Comparison of ENCODE assay signal across 17 cellular contexts in genomic region chr11:132620423-132620822, GRCh38.
"Had no signal": no experiment of that assay in that cellular context is flagged by ENCODE, and none has a peak within 500 bp of the region (broad histone marks: within the 10 kb centered on the region; RNA-seq: fewer than 3 reads in every experiment).

No MANE protein-coding gene starts in this region.

- H3K4me1 ChIP-seq: tibial nerve, vagina had no signal

- H3K27ac ChIP-seq: dorsolateral prefrontal cortex, neutrophil, tibial nerve, vagina had no signal

- ATAC-seq: activated CD4-positive, CD25-positive, alpha-beta regulatory T cell treated with anti-CD3 and anti-CD28 coated beads, Interleukin-2, amount 50 U/mL, for 24 hours; activated naive CD4-positive, alpha-beta T cell treated with anti-CD3 and anti-CD28 coated beads, Interleukin-2, amount 50 U/mL, for 72 hours; esophagus mucosa; left lobe of liver; naive thymus-derived CD4-positive, alpha-beta T cell; right cardiac atrium; stimulated activated effector memory CD8-positive, alpha-beta T cell treated with anti-CD3 and anti-CD28 coated beads, Interleukin-12 subunit alpha, Interleukin-12 subunit beta, amount 100 ng/mL, for 72 hours had no signal

- H3K9me3 ChIP-seq: neutrophil, tibial nerve, vagina had no signal

- H3K36me3 ChIP-seq: neutrophil, tibial nerve, vagina had no signal

- H3K4me3 ChIP-seq: dorsolateral prefrontal cortex, tibial nerve, vagina had no signal

- DNase-seq: activated CD4-positive, alpha-beta T cell treated with anti-CD3 and anti-CD28 coated beads, Interleukin-2, amount 50 U/mL, for 4 hours; activated T-cell treated with anti-CD3 and anti-CD28 coated beads, Interleukin-2, amount 50 U/mL, for 1 hour; amygdala; dorsolateral prefrontal cortex; foreskin fibroblast; mammary epithelial cell; naive thymus-derived CD4-positive, alpha-beta T cell; posterior cingulate gyrus; right cardiac atrium had no signal

- H3K27me3 ChIP-seq: dorsolateral prefrontal cortex, neutrophil, tibial nerve, vagina had no signal
